ENCODE assay signal across 16 cellular contexts in the genomic region with DNA sequence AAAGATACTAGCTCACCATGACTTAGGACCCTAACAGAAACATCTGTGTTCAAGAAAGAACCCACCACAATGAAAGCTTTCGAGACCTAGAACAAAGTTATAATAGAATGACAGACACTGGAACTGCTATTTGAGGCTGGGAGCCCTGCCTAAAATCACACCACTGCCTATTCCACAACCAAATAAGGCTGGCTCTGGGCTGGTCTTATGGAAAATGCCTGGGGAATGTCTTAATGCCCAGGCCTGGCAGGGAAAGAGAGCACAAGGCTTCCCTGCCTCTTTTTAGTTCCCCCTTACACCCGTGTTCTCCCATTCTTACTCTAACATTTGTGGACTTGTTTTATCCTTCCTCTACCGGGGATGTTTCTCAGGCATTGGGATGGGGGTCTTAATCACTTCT. TPM values are rescaled to one million over a fixed set of nuclear protein-coding genes. Genes with fewer than 3 reads are reported as not detected.
DNase-seq lines count a peak whose midpoint lies in the region; ATAC-seq and TF ChIP-seq lines count a peak whose summit lies in the region.
"Had no signal": no experiment of that assay in that cellular context is flagged by ENCODE, and none has a peak within 500 bp of the region (broad histone marks: within the 10 kb centered on the region; RNA-seq: fewer than 3 reads in every experiment).

No MANE protein-coding gene starts in this region.

- H3K9me3 ChIP-seq in GM23248 (ENCODE audit: low read depth) (no peaks in the 10 kb centered on the region), muscle layer of colon (ENCODE audit: low read length) (no peaks in the 10 kb centered on the region), thoracic aorta (no peaks in the 10 kb centered on the region), mammary epithelial cell (replicated peaks; ENCODE audit: insufficient read depth, low read length) (no peaks in the 10 kb centered on the region)
- H3K9me3 ChIP-seq: HAP-1, Peyer's patch had no signal

- in situ Hi-C loops in GM23248 (cut with MboI), result no loop called here
- in situ Hi-C loops in mammary epithelial cell (cut with MboI; ENCODE audit: low sequenced_read_pairs in 2 of 2), result no loop called here

- no peaks in the 10 kb centered on the region for H3K9me2 ChIP-seq in GM23248 (ENCODE audit: insufficient read depth)

- CTCF ChIA-PET in mammary epithelial cell (lab: Charles Lee; ENCODE audit: low non-redundant PET), result no interaction called here

- WGBS in GM23248 (ENCODE audit: low coverage in 1 of 2, low lambda C conversion rate in 2 of 2, missing lambda C conversion rate in 2 of 2), 2 experiments, result 24 to 27% methylated on average over 3 of the region's 3 CpGs
- WGBS in mammary epithelial cell (ENCODE audit: low coverage, missing lambda C conversion rate), result 67% methylated on average over 3 of the region's 3 CpGs

- H3K27me3 ChIP-seq in GM23248 (replicated peaks; ENCODE audit: insufficient read depth) (peaks cover 39% of the 10 kb centered on the region), muscle layer of colon (ENCODE audit: control insufficient read depth in 1 of 2, insufficient read depth in 2 of 2, low read length in 2 of 2) (no peaks in the 10 kb centered on the region), thoracic aorta (replicated peaks; ENCODE audit: insufficient read depth) (no peaks in the 10 kb centered on the region), mammary epithelial cell (ENCODE audit: insufficient read depth, low read length) (peaks cover 13% of the 10 kb centered on the region)

- H3K27me3 Mint-ChIP-seq in chondrocyte (ENCODE audit: low read depth), result peaks cover 47% of the 10 kb centered on the region

- peaks cover 4% of the 10 kb centered on the region for H3K36me3 Mint-ChIP-seq in chondrocyte (ENCODE audit: low read depth)
- H3K36me3 Mint-ChIP-seq: CD4-positive, CD25-positive, alpha-beta regulatory T cell had no signal

- peak overlapping the region; percentile 13 for H3K27ac Mint-ChIP-seq in chondrocyte (ENCODE audit: unreplicated experiment)

- H3K27ac ChIP-seq in GM23248, result no peak overlapping the region
- H3K27ac ChIP-seq in muscle layer of colon (ENCODE audit: low read depth, low read length), result peak overlapping the region; percentile 72
- peak overlapping the region; percentile 82 to 89 for H3K27ac ChIP-seq in thoracic aorta
- no peak overlapping the region for H3K27ac ChIP-seq in mammary epithelial cell (ENCODE audit: insufficient read depth, low read depth, low read length)

- TF ChIP-seq CTCF in chondrocyte (IDR thresholded peaks at IDR 0.05), result no peak
- no peak for TF ChIP-seq CTCF in thoracic aorta (IDR thresholded peaks at IDR 0.05)
- no peak for TF ChIP-seq CTCF in mammary epithelial cell (conservative IDR thresholded peaks at IDR 0.05 in 1 of 2, IDR thresholded peaks at IDR 0.05 in 1 of 2; ENCODE audit: extremely low read depth in 1 of 2, insufficient read depth in 1 of 2, low read depth in 1 of 2, low read length in 2 of 2)

- H3K4me1 ChIP-seq in GM23248 (ENCODE audit: insufficient read depth) (no peaks in the 10 kb centered on the region), muscle layer of colon (ENCODE audit: insufficient read depth, low read length) (peaks cover 35% of the 10 kb centered on the region), thoracic aorta (ENCODE audit: control insufficient read depth in 1 of 2, low read depth in 2 of 2) (peaks cover 4 to 34% of the 10 kb centered on the region in 2 donors), mammary epithelial cell (ENCODE audit: insufficient read depth, low read length) (no peaks in the 10 kb centered on the region)

- no TSS peak for BruUV-seq in mammary epithelial cell (replicated peaks; lab: Mats Ljungman, UMichigan)

- peaks cover 17% of the 10 kb centered on the region for H3K4me1 Mint-ChIP-seq in chondrocyte (ENCODE audit: low read depth)

- no peaks in the 10 kb centered on the region for H3F3A ChIP-seq in GM23248 (ENCODE audit: insufficient read depth)

- H3K9ac ChIP-seq in GM23248 (no peak overlapping the region), muscle layer of colon (ENCODE audit: low read length) (no peak overlapping the region), mammary epithelial cell (ENCODE audit: insufficient read depth, low read length) (no peak overlapping the region)

- peaks cover 13% of the 10 kb centered on the region for H3K9me3 Mint-ChIP-seq in chondrocyte (ENCODE audit: low read depth)

- H3K4me3 ChIP-seq in GM23248, result no peak overlapping the region
- H3K4me3 ChIP-seq in muscle layer of colon (ENCODE audit: low read depth in 1 of 2, low read length in 2 of 2), result no peak overlapping the region
- H3K4me3 ChIP-seq in thoracic aorta, result no peak overlapping the region
- no peak overlapping the region for H3K4me3 ChIP-seq in mammary epithelial cell (replicated peaks in 1 of 3; ENCODE audit: insufficient read depth in 1 of 3, low read depth in 2 of 3, low read length in 3 of 3)
- H3K4me3 ChIP-seq: HAP-1, Peyer's patch had no signal

- H4K20me1 ChIP-seq in GM23248 (ENCODE audit: insufficient read depth) (no peaks in the 10 kb centered on the region), mammary epithelial cell (ENCODE audit: insufficient read depth, low read length) (no peaks in the 10 kb centered on the region)

- no peak overlapping the region for H3K4me3 Mint-ChIP-seq in chondrocyte (ENCODE audit: unreplicated experiment)
- H3K4me3 Mint-ChIP-seq: CD4-positive, CD25-positive, alpha-beta regulatory T cell had no signal

- H3K4me2 ChIP-seq in GM23248 (ENCODE audit: unreplicated experiment), result no peak overlapping the region
- no peak overlapping the region for H3K4me2 ChIP-seq in mammary epithelial cell (ENCODE audit: insufficient read depth, low read depth, low read length)

- intact Hi-C loops in mammary epithelial cell (cut with micrococcal nuclease), result no loop called here

- no peak overlapping the region for H2AFZ ChIP-seq in GM23248
- H2AFZ ChIP-seq in mammary epithelial cell (ENCODE audit: low read depth, low read length), result no peak overlapping the region

- H3K36me3 ChIP-seq in GM23248 (ENCODE audit: low read depth), result no peaks in the 10 kb centered on the region
- H3K36me3 ChIP-seq in muscle layer of colon (ENCODE audit: insufficient read depth, low read length), result no peaks in the 10 kb centered on the region
- no peaks in the 10 kb centered on the region for H3K36me3 ChIP-seq in thoracic aorta
- H3K36me3 ChIP-seq in mammary epithelial cell (ENCODE audit: insufficient read depth, low read length), result no peaks in the 10 kb centered on the region
- H3K36me3 ChIP-seq: HAP-1, Peyer's patch had no signal

- DNase-seq in GM23248, result peak; percentile 9
- DNase-seq in chondrocyte (ENCODE audit: low spot score), result no peak
- DNase-seq in thoracic aorta (ENCODE audit: low spot score), result peak; percentile 36
- DNase-seq in NCI-H2081 treated with DMSO at 0.1 percent for 48 hours (lab: John Stamatoyannopoulos, UW), result no peak
- DNase-seq in NCI-H2107 treated with DMSO at 0.1 percent for 48 hours (lab: John Stamatoyannopoulos, UW; ENCODE audit: unreplicated experiment), result no peak
- no peak for DNase-seq in mammary epithelial cell
- DNase-seq: CD4-positive, CD25-positive, alpha-beta regulatory T cell; IMR-90; Kasumi-1; NCI-H1417; NCI-H2029; NCI-H524; Peyer's patch; SHP77 treated with DMSO at 0.1 percent for 48 hours had no signal

- peak; percentile 72 for ATAC-seq in thoracic aorta (ENCODE audit: insufficient number of reproducible peaks, low FRiP score, low read depth)

- H3K79me2 ChIP-seq in GM23248 (ENCODE audit: insufficient read depth) (no peaks in the 10 kb centered on the region), mammary epithelial cell (ENCODE audit: insufficient read depth, low read length) (no peaks in the 10 kb centered on the region)

- dilution Hi-C loops in mammary epithelial cell (cut with HindIII; ENCODE audit: low sequenced_read_pairs), result no loop called here

RNA-seq across cellular contexts. Expression of gene METTL24, which starts 5.6 kb away (rescaled TPM):
- total RNA-seq in GM23248 (2014; rRNA removed; shearing (Covaris generic)), result not detected in 2 replicates
- polyA plus RNA-seq in GM23248 (2016; fragmentation: Nextera tagmentation; extraction: Ambion mirVana) (not detected in 2 replicates), mammary epithelial cell (not detected)
- total RNA-seq in chondrocyte (0.62 to 0.67 TPM in 2 of 3 replicates, not detected in the other), thoracic aorta (10 to 100 TPM; 12.1 to 27.6 TPM), mammary epithelial cell (not detected)
- polyA minus RNA-seq in mammary epithelial cell, result not detected
- total RNA-seq: CD4-positive, CD25-positive, alpha-beta regulatory T cell; IMR-90 had no signal
- polyA plus RNA-seq: CD4-positive, CD25-positive, alpha-beta regulatory T cell; IMR-90 had no signal

RNA-seq across cellular contexts. Expression of gene DDO, which starts 51.6 kb away (rescaled TPM):
- not detected in 2 replicates for total RNA-seq in GM23248 (2014; rRNA removed; shearing (Covaris generic))
- polyA plus RNA-seq in GM23248 (2016; fragmentation: Nextera tagmentation; extraction: Ambion mirVana) (not detected in 2 replicates), mammary epithelial cell (0.40 TPM)
- total RNA-seq in chondrocyte (not detected in 3 replicates), thoracic aorta (1 to 10 TPM in 1 of 2 donors, under 1 TPM in 1; 0.68 to 1.6 TPM), mammary epithelial cell (1 to 10 TPM in 1 of 2 donors, under 1 TPM in 1; 0.24 to 1.5 TPM)
- polyA minus RNA-seq in mammary epithelial cell, result not detected
- total RNA-seq: CD4-positive, CD25-positive, alpha-beta regulatory T cell had no signal
- polyA plus RNA-seq: CD4-positive, CD25-positive, alpha-beta regulatory T cell had no signal

Comparison
In these comparisons a context has a peak if more than half of its experiments do, and no peak if none do; other contexts are left out.
1. DNase-seq: peak in GM23248 (single experiment) and thoracic aorta (single experiment); none in chondrocyte (single experiment), NCI-H2081 treated with DMSO at 0.1 percent for 48 hours (single experiment), NCI-H2107 treated with DMSO at 0.1 percent for 48 hours (single experiment) and mammary epithelial cell (single experiment).
2. H3K27ac ChIP-seq: peak in muscle layer of colon (single experiment) and thoracic aorta (2 of 2); none in GM23248 (single experiment) and mammary epithelial cell (single experiment).